ENCODE assay signal across 24 cellular contexts in the genomic region with DNA sequence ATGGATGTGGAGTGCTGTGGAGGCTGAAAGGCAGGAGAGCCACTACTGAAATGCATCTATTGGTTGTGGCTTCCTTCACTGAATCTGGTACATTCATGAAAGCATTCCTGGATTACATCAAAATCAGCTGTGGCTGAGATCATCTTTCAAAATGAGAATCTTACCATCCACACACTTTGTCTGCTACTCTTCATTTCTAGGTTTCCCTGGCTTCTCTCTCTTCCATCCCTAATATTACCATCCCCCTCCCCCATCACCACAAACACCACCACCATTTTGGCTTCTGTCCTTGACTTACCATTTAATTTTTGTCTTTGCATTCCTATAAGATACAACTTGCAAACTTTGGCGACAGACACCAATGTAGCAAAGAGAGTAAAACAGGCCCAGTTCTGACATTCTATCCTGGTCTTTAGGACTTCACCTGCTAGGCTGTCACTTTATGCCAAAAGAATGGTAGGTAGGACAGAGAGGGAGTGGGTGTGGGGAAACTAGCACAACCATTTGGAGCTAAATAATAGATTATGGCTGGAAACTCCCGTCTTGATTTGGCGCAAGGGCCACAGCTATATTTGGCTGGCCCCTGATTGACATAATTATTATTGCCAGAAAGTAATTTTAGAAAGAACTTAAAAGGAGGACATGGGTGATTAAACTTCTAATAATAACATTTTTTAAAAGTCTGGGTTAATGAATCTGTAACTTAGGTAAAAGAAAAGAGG. TPM values are rescaled to one million over a fixed set of nuclear protein-coding genes. Genes with fewer than 3 reads are reported as not detected.
DNase-seq lines count a peak whose midpoint lies in the region; ATAC-seq and TF ChIP-seq lines count a peak whose summit lies in the region.
"Had no signal": no experiment of that assay in that cellular context is flagged by ENCODE, and none has a peak within 500 bp of the region (broad histone marks: within the 10 kb centered on the region; RNA-seq: fewer than 3 reads in every experiment).

No MANE protein-coding gene starts in this region.

- H3K27ac Mint-ChIP-seq in activated T-helper 17 cell treated with anti-CD3 and anti-CD28 coated beads, Interleukin-2, amount 50 U/mL, for 72 hours, result no peak overlapping the region
- H3K27ac Mint-ChIP-seq: CD4-positive, alpha-beta memory T cell had no signal

- DNase-seq in AG20443 (ENCODE audit: low spot score), result peak; percentile 30
- peak; percentile 25 for DNase-seq in EH (ENCODE audit: low read depth)
- peak; percentile 12 for DNase-seq in fibroblast of the aortic adventitia (ENCODE audit: low read depth)
- DNase-seq in stimulated activated CD8-positive, alpha-beta memory T cell treated with anti-CD3 and anti-CD28 coated beads, Interleukin-4, amount 100 ng/mL, for 48 hours, result no peak
- no peak for DNase-seq in NCI-H1694 (lab: John Stamatoyannopoulos, UW)
- DNase-seq in activated CD8-positive, alpha-beta memory T cell treated with anti-CD3 and anti-CD28 coated beads, Interleukin-2, amount 50 U/mL, for 48 hours, result no peak
- DNase-seq: activated CD8-positive, alpha-beta T cell treated with anti-CD3 and anti-CD28 coated beads for 36 hours; activated gamma-delta T cell; activated T-cell treated with anti-CD3 and anti-CD28 coated beads for 4 hours; amniotic stem cell; CD4-positive, alpha-beta memory T cell; DMS 273 treated with DMSO at 0.1 percent for 48 hours; effector CD4-positive, alpha-beta T cell; foreskin keratinocyte; HCEC 1CT; NCI-H1105; NCI-H2081; NCI-H345; NCI-H748 treated with DMSO at 0.1 percent for 48 hours; stimulated activated CD4-positive, alpha-beta T cell treated with anti-CD3 and anti-CD28 coated beads, Interleukin-2, amount 100 ng/mL, for 48 hours had no signal

- no peak overlapping the region for H3K4me3 ChIP-seq in fibroblast of the aortic adventitia (ENCODE audit: low read depth, low read length)
- H3K4me3 ChIP-seq: lung, right atrium auricular region had no signal

- no peaks in the 10 kb centered on the region for H3K36me3 Mint-ChIP-seq in activated T-helper 17 cell treated with anti-CD3 and anti-CD28 coated beads, Interleukin-2, amount 50 U/mL, for 72 hours (ENCODE audit: low read depth)
- H3K36me3 Mint-ChIP-seq: CD4-positive, alpha-beta memory T cell had no signal

- peaks cover 13% of the 10 kb centered on the region for H3K4me1 Mint-ChIP-seq in activated T-helper 17 cell treated with anti-CD3 and anti-CD28 coated beads, Interleukin-2, amount 50 U/mL, for 72 hours
- H3K4me1 Mint-ChIP-seq: neural crest cell had no signal

- no peak for TF ChIP-seq CTCF in fibroblast of the aortic adventitia (IDR thresholded peaks at IDR 0.05; ENCODE audit: insufficient read depth, low read length)

- no peaks in the 10 kb centered on the region for H3K9me3 Mint-ChIP-seq in activated T-helper 17 cell treated with anti-CD3 and anti-CD28 coated beads, Interleukin-2, amount 50 U/mL, for 72 hours
- H3K9me3 Mint-ChIP-seq: CD4-positive, alpha-beta memory T cell; neural crest cell had no signal

- ATAC-seq in activated T-helper 17 cell treated with anti-CD3 and anti-CD28 coated beads, Interleukin-2, amount 50 U/mL, for 72 hours (replicated peaks), result peak; percentile 10
- ATAC-seq: activated CD8-positive, alpha-beta T cell treated with anti-CD3 and anti-CD28 coated beads for 36 hours; foreskin keratinocyte had no signal

- no peak overlapping the region for H3K4me3 Mint-ChIP-seq in activated T-helper 17 cell treated with anti-CD3 and anti-CD28 coated beads, Interleukin-2, amount 50 U/mL, for 72 hours
- H3K4me3 Mint-ChIP-seq: activated CD8-positive, alpha-beta T cell treated with anti-CD3 and anti-CD28 coated beads for 36 hours; CD4-positive, alpha-beta memory T cell; neural crest cell had no signal

- H3K27me3 Mint-ChIP-seq in activated T-helper 17 cell treated with anti-CD3 and anti-CD28 coated beads, Interleukin-2, amount 50 U/mL, for 72 hours, result no peaks in the 10 kb centered on the region
- H3K27me3 Mint-ChIP-seq: activated CD8-positive, alpha-beta T cell treated with anti-CD3 and anti-CD28 coated beads for 36 hours; CD4-positive, alpha-beta memory T cell had no signal

RNA-seq across cellular contexts. Expression of a gene that starts 15.1 kb away (rescaled TPM):
- total RNA-seq in activated T-helper 17 cell treated with anti-CD3 and anti-CD28 coated beads, Interleukin-2, amount 50 U/mL, for 72 hours, result 10 to 100 TPM in 1 of 2 donors, 1 to 10 TPM in 1; 8.2 to 11.7 TPM
- total RNA-seq in fibroblast of the aortic adventitia (ENCODE audit: low replicate concordance), result 8.0 and 26.8 TPM in 2 replicates

Comparison
In these comparisons a context has a peak if more than half of its experiments do, and no peak if none do; other contexts are left out.
1. DNase-seq: peak in AG20443 (single experiment), EH (single experiment) and fibroblast of the aortic adventitia (single experiment); none in stimulated activated CD8-positive, alpha-beta memory T cell treated with anti-CD3 and anti-CD28 coated beads, Interleukin-4, amount 100 ng/mL, for 48 hours (single experiment), NCI-H1694 (single experiment) and activated CD8-positive, alpha-beta memory T cell treated with anti-CD3 and anti-CD28 coated beads, Interleukin-2, amount 50 U/mL, for 48 hours (single experiment).